ENCODE assay signal across 8 cellular contexts in genomic region chr3:52897130-52898109, GRCh38.
DNase-seq lines count a peak whose midpoint lies in the region; ATAC-seq and TF ChIP-seq lines count a peak whose summit lies in the region.

Gene STIMATE, minus strand, starts transcription at chr3:52897548. Its CDS starts 98 bp downstream, at chr3:52897450.

- H3K4me3 ChIP-seq in AG04449 (ENCODE audit: low read depth, low read length), result peak within 1 kb of the TSS; percentile 72

- CTCF ChIA-PET in AG04449 (lab: Yijun Ruan, JAX), result interaction anchor here (0.9 to 2.0 kb wide), 5 partner anchors 8 to 174 kb away, joined by 3 to 6 read pairs (median 4); no protein-coding TSS in a partner anchor

- DNase-seq in AG04449 (ENCODE audit: low read depth, low spot score) (no peak), NCI-H2227 (lab: John Stamatoyannopoulos, UW; ENCODE audit: unreplicated experiment) (peak; percentile 83), caudate nucleus (lab: John Stamatoyannopoulos, UW) (peak in 60 of 61 donors; percentile 7 to 92 (median 80)), inferior parietal cortex (ENCODE audit: extremely low spot score) (peak; percentile 81)
- peak; percentile 66 to 79 (median 72) for DNase-seq in activated CD4-positive, CD25-positive, alpha-beta regulatory T cell (lab: John Stamatoyannopoulos, UW)
- DNase-seq in stimulated activated CD4-positive, alpha-beta T cell treated with anti-CD3 and anti-CD28 coated beads, Interleukin-12 subunit alpha, Interleukin-12 subunit beta, amount 100 ng/mL, for 24 hours (ENCODE audit: low read depth in 2 of 2), result peak; percentile 75 to 79

- POLR2A ChIA-PET in AG04449 (lab: Yijun Ruan, JAX), result no interaction called here

- peak; percentile 78 for ATAC-seq in GM18870 (IDR thresholded peaks at IDR 0.05; ENCODE audit: unreplicated experiment)
- peak; percentile 85 for ATAC-seq in HG03103 (IDR thresholded peaks at IDR 0.05; ENCODE audit: low read depth, unreplicated experiment)

- TF ChIP-seq CTCF in AG04449 (IDR thresholded peaks at IDR 0.05; ENCODE audit: insufficient read depth, low read length, missing control alignments), result no peak

- H3K27ac ChIP-seq in caudate nucleus (ENCODE audit: low read depth, low read length), result no peak within 1 kb of the TSS
